Comparison of ENCODE assay signal across 14 cellular contexts in genomic region chr6:28371706-28372451, GRCh38. TPM values are rescaled to one million over a fixed set of nuclear protein-coding genes. Genes with fewer than 3 reads are reported as not detected.
DNase-seq lines count a peak whose midpoint lies in the region; ATAC-seq, FAIRE-seq and TF ChIP-seq lines count a peak whose summit lies in the region.
"Had no signal": no experiment of that assay in that cellular context is flagged by ENCODE, and none has a peak within 500 bp of the region (broad histone marks: within the 10 kb centered on the region; RNA-seq: fewer than 3 reads in every experiment).

No MANE protein-coding gene starts in this region.

- no peaks in the 10 kb centered on the region for H3K4me1 ChIP-seq in kidney (ENCODE audit: control insufficient read depth in 1 of 2, insufficient read depth in 1 of 2, low read depth in 1 of 2, low read length in 2 of 2)
- H3K4me1 ChIP-seq: parathyroid adenoma had no signal

- ATAC-seq in GM21529 (IDR thresholded peaks at IDR 0.05; ENCODE audit: unreplicated experiment) (peak; percentile 74), HG03280 (IDR thresholded peaks at IDR 0.05; ENCODE audit: unreplicated experiment) (peak; percentile 63)

- no peak overlapping the region for H3K4me3 ChIP-seq in kidney (ENCODE audit: low read length in 2 of 2)

- H3K27ac ChIP-seq in kidney (ENCODE audit: low read depth in 2 of 2, low read length in 2 of 2): no peak overlapping the region
- H3K27ac ChIP-seq: parathyroid adenoma had no signal

- no peaks in the 10 kb centered on the region for H3K36me3 ChIP-seq in kidney (ENCODE audit: control insufficient read depth in 1 of 2, insufficient read depth in 2 of 2, low read length in 2 of 2)

- H3K9ac ChIP-seq in kidney (ENCODE audit: low read length in 2 of 2): no peak overlapping the region
- H3K9ac ChIP-seq: parathyroid adenoma had no signal

- no peak for TF ChIP-seq POLR2A in GM12892 (IDR thresholded peaks at IDR 0.05; ENCODE audit: low read depth, low read length)
- no peak for TF ChIP-seq POLR2A in erythroblast (IDR thresholded peaks at IDR 0.05; ENCODE audit: low read length)

- intact Hi-C loops in kidney (cut with DNase I): no loop called here

- H3K9me3 ChIP-seq in kidney (ENCODE audit: control insufficient read depth in 1 of 2, low read length in 2 of 2): no peaks in the 10 kb centered on the region

- FAIRE-seq in GM12892 (lab: Jason Lieb, UNC): peak; percentile 80
- FAIRE-seq in frontal cortex (lab: Jason Lieb, UNC): no peak
- FAIRE-seq in kidney (lab: Jason Lieb, UNC): no peak

- DNase-seq in GM12892 (ENCODE audit: insufficient read length): no peak
- DNase-seq in erythroblast (lab: John Stamatoyannopoulos, UW): peak; percentile 11 to 44
- DNase-seq in SHP77 (lab: John Stamatoyannopoulos, UW): no peak
- DNase-seq in frontal cortex (ENCODE audit: low spot score in 2 of 2): no peak
- no peak for DNase-seq in kidney
- DNase-seq in activated CD4-positive, alpha-beta T cell treated with anti-CD3 and anti-CD28 coated beads, Interleukin-2, amount 50 U/mL, for 48 hours: no peak
- DNase-seq: activated CD4-positive, alpha-beta T cell treated with anti-CD3 and anti-CD28 coated beads for 4 hours; KG1; midbrain; NCI-H1930; SW 1271 had no signal

- TF ChIP-seq CTCF in kidney (IDR thresholded peaks at IDR 0.05; ENCODE audit: borderline replicate concordance, extremely low read depth, insufficient read depth): no peak

RNA-seq across cellular contexts. Expression of gene ZKSCAN3, which starts 22.1 kb away (rescaled TPM):
- 3.2 TPM for polyA plus RNA-seq in GM12892 (2012; ENCODE audit: missing spikeins)
- total RNA-seq in frontal cortex (7.3 TPM), kidney (8.3 TPM)
- 3.5 TPM for polyA plus RNA-seq in kidney (ENCODE audit: insufficient read depth, low read depth, low replicate concordance)

RNA-seq across cellular contexts. Expression of gene ZSCAN12, which starts 27.7 kb away (rescaled TPM):
- polyA plus RNA-seq in GM12892 (2012; ENCODE audit: missing spikeins): 5.4 TPM
- total RNA-seq in frontal cortex (18.8 TPM), kidney (7.9 TPM)
- 1.3 TPM for polyA plus RNA-seq in kidney (ENCODE audit: insufficient read depth, low read depth, low replicate concordance)

RNA-seq across cellular contexts. Expression of gene ZSCAN31, which starts 35.9 kb away (rescaled TPM):
- 1.6 TPM for polyA plus RNA-seq in GM12892 (2012; ENCODE audit: missing spikeins)
- total RNA-seq in frontal cortex: 13.5 TPM
- 6.3 TPM for total RNA-seq in kidney
- 4.1 TPM for polyA plus RNA-seq in kidney (ENCODE audit: insufficient read depth, low read depth, low replicate concordance)

Comparison
In these comparisons a context has a peak if more than half of its experiments do, and no peak if none do; other contexts are left out.
1. DNase-seq: peak in erythroblast (2 of 2); none in GM12892 (single experiment), SHP77 (0 of 2), frontal cortex (0 of 2), kidney (single experiment) and activated CD4-positive, alpha-beta T cell treated with anti-CD3 and anti-CD28 coated beads, Interleukin-2, amount 50 U/mL, for 48 hours (0 of 2).